1 cellular context compared by ENCODE assay signal in the genomic region with DNA sequence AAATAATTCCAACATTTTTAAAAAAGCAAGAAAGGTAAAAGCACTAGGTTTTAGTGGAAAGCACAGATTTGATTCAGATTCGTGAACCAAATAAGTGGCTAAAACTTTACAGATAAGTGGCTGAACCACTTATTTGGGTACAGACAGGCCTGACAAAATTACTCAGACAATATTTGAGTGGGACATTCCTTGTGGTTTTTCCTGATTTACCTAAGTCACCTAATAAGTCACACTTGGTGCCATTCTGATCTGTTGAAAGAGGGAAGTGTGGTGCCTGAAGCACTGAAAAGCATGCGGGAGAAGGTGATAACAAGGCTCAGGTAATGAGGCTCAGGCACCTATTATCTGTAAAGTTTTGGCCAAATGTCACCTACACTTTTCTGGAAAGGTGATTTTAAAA.
TF ChIP-seq lines count a peak whose summit lies in the region.

No MANE protein-coding gene starts in this region.

TF ChIP-seq in HCT116, 20 proteins besides CTCF, POLR2A, EP300 and RAD21:
- TF ChIP-seq CBX3 (IDR thresholded peaks at IDR 0.05; ENCODE audit: low read depth) (no peak), ZFX (IDR thresholded peaks at IDR 0.05) (no peak), SRF (IDR thresholded peaks at IDR 0.05; ENCODE audit: low read depth) (no peak), FOSL1 (IDR thresholded peaks at IDR 0.05; ENCODE audit: low read depth) (no peak), POLR2AphosphoS5 (IDR thresholded peaks at IDR 0.05; ENCODE audit: low read depth, low read length) (no peak), CEBPB (IDR thresholded peaks at IDR 0.05; ENCODE audit: low read depth) (no peak), SIN3A (IDR thresholded peaks at IDR 0.05; ENCODE audit: low read depth) (no peak), EZH2 (IDR thresholded peaks at IDR 0.05) (no peak), YY1 (IDR thresholded peaks at IDR 0.05; ENCODE audit: extremely low read depth, insufficient replicate concordance, low read depth, low read length) (no peak), SP1 (IDR thresholded peaks at IDR 0.05; ENCODE audit: low read depth) (no peak), ZNF274 (IDR thresholded peaks at IDR 0.05; ENCODE audit: low read depth, low read length) (no peak), EGR1 (IDR thresholded peaks at IDR 0.05; ENCODE audit: low read depth) (no peak), ELF1 (IDR thresholded peaks at IDR 0.05; ENCODE audit: borderline replicate concordance, low read depth) (no peak), EZH2phosphoT487 (IDR thresholded peaks at IDR 0.05; ENCODE audit: borderline replicate concordance) (no peak)
- TF ChIP-seq, protein P1, sequence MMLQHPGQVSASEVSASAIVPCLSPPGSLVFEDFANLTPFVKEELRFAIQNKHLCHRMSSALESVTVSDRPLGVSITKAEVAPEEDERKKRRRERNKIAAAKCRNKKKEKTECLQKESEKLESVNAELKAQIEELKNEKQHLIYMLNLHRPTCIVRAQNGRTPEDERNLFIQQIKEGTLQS (IDR thresholded peaks at IDR 0.05), result no peak
- TF ChIP-seq, protein P2, sequence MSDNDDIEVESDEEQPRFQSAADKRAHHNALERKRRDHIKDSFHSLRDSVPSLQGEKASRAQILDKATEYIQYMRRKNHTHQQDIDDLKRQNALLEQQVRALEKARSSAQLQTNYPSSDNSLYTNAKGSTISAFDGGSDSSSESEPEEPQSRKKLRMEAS (IDR thresholded peaks at IDR 0.05), result no peak
- TF ChIP-seq, protein P3, sequence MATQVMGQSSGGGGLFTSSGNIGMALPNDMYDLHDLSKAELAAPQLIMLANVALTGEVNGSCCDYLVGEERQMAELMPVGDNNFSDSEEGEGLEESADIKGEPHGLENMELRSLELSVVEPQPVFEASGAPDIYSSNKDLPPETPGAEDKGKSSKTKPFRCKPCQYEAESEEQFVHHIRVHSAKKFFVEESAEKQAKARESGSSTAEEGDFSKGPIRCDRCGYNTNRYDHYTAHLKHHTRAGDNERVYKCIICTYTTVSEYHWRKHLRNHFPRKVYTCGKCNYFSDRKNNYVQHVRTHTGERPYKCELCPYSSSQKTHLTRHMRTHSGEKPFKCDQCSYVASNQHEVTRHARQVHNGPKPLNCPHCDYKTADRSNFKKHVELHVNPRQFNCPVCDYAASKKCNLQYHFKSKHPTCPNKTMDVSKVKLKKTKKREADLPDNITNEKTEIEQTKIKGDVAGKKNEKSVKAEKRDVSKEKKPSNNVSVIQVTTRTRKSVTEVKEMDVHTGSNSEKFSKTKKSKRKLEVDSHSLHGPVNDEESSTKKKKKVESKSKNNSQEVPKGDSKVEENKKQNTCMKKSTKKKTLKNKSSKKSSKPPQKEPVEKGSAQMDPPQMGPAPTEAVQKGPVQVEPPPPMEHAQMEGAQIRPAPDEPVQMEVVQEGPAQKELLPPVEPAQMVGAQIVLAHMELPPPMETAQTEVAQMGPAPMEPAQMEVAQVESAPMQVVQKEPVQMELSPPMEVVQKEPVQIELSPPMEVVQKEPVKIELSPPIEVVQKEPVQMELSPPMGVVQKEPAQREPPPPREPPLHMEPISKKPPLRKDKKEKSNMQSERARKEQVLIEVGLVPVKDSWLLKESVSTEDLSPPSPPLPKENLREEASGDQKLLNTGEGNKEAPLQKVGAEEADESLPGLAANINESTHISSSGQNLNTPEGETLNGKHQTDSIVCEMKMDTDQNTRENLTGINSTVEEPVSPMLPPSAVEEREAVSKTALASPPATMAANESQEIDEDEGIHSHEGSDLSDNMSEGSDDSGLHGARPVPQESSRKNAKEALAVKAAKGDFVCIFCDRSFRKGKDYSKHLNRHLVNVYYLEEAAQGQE (IDR thresholded peaks at IDR 0.05; ENCODE audit: low read depth), result no peak
- TF ChIP-seq, protein P4, sequence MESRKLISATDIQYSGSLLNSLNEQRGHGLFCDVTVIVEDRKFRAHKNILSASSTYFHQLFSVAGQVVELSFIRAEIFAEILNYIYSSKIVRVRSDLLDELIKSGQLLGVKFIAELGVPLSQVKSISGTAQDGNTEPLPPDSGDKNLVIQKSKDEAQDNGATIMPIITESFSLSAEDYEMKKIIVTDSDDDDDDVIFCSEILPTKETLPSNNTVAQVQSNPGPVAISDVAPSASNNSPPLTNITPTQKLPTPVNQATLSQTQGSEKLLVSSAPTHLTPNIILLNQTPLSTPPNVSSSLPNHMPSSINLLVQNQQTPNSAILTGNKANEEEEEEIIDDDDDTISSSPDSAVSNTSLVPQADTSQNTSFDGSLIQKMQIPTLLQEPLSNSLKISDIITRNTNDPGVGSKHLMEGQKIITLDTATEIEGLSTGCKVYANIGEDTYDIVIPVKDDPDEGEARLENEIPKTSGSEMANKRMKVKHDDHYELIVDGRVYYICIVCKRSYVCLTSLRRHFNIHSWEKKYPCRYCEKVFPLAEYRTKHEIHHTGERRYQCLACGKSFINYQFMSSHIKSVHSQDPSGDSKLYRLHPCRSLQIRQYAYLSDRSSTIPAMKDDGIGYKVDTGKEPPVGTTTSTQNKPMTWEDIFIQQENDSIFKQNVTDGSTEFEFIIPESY (IDR thresholded peaks at IDR 0.05; ENCODE audit: extremely low read depth, insufficient replicate concordance, low read length), result no peak
